In the genomic region with DNA sequence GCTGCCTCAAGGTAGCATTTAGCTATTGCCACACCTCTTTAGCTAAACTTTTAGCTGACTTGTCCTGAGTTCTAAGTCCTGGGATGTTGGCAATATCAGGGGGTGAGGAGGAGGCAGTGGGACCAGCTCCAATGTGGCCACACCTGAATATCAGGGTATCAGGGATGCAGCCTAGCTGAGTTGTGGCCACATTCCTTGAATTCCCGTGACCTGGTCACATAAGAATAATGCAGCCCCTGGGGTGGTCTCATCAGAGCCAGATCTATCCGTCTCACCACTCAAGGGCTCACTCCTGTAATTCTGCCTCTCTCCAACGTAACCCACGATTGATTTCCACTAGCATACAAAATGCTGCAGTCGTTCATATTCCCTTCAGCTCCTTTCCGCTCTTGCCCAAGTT, we compare ENCODE assay signal across 20 cellular contexts.
"Had no signal": no experiment of that assay in that cellular context is flagged by ENCODE, and none has a peak within 500 bp of the region (broad histone marks: within the 10 kb centered on the region; RNA-seq: fewer than 3 reads in every experiment).

No MANE protein-coding gene starts in this region.

- H3K36me3 ChIP-seq: tibial nerve had no signal

- H3K27ac Mint-ChIP-seq: activated CD4-positive, alpha-beta T cell treated with anti-CD3 and anti-CD28 coated beads, Interleukin-2, amount 10 ng/mL, durations not matched to agents 24 days and 14 days; activated naive CD8-positive, alpha-beta T cell treated with anti-CD3 and anti-CD28 coated beads for 36 hours; naive thymus-derived CD4-positive, alpha-beta T cell; T-helper 17 cell had no signal

- ATAC-seq: body of pancreas; naive thymus-derived CD4-positive, alpha-beta T cell; T-helper 17 cell had no signal

- H3K4me3 Mint-ChIP-seq: activated CD4-positive, alpha-beta T cell treated with anti-CD3 and anti-CD28 coated beads, Interleukin-2, amount 10 ng/mL, durations not matched to agents 24 days and 14 days; activated naive CD8-positive, alpha-beta T cell treated with anti-CD3 and anti-CD28 coated beads for 36 hours; central memory CD8-positive, alpha-beta T cell; naive thymus-derived CD4-positive, alpha-beta T cell had no signal

- H3K9me3 Mint-ChIP-seq: activated CD4-positive, alpha-beta T cell treated with anti-CD3 and anti-CD28 coated beads, Interleukin-2, amount 10 ng/mL, durations not matched to agents 24 days and 14 days; activated naive CD8-positive, alpha-beta T cell treated with anti-CD3 and anti-CD28 coated beads for 36 hours; central memory CD8-positive, alpha-beta T cell; naive thymus-derived CD4-positive, alpha-beta T cell had no signal

- DNase-seq: activated CD4-positive, alpha-beta T cell treated with anti-CD3 and anti-CD28 coated beads, Interleukin-2, amount 10 ng/mL, durations not matched to agents 24 days and 14 days; activated CD4-positive, CD25-positive, alpha-beta regulatory T cell; activated CD8-positive, alpha-beta memory T cell treated with anti-CD3 and anti-CD28 coated beads for 24 hours; activated gamma-delta T cell treated with Interleukin-2 at 50 U/mL for 16 hours; activated naive CD8-positive, alpha-beta T cell treated with anti-CD3 and anti-CD28 coated beads for 36 hours; amygdala; body of pancreas; cortex of kidney; effector CD4-positive, alpha-beta T cell; head of caudate nucleus; mammary epithelial cell; mucosa of descending colon; naive thymus-derived CD4-positive, alpha-beta T cell; stimulated activated CD4-positive, alpha-beta T cell treated with anti-CD3 and anti-CD28 coated beads, Interleukin-4, amount 100 ng/mL, for 24 hours; stimulated activated naive CD4-positive, alpha-beta T cell; T-helper 17 cell had no signal

- H3K4me1 Mint-ChIP-seq: activated naive CD8-positive, alpha-beta T cell treated with anti-CD3 and anti-CD28 coated beads for 36 hours; central memory CD8-positive, alpha-beta T cell had no signal

- H3K9me3 ChIP-seq: body of pancreas, mucosa of descending colon, tibial nerve had no signal

- H3K4me3 ChIP-seq: body of pancreas, mucosa of descending colon, tibial nerve had no signal

- H3K27ac ChIP-seq: tibial nerve had no signal

- H3K27me3 Mint-ChIP-seq: central memory CD8-positive, alpha-beta T cell had no signal

- H3K27me3 ChIP-seq: body of pancreas, tibial nerve had no signal

- H3K36me3 Mint-ChIP-seq: activated naive CD8-positive, alpha-beta T cell treated with anti-CD3 and anti-CD28 coated beads for 36 hours; naive thymus-derived CD4-positive, alpha-beta T cell had no signal

- H3K4me1 ChIP-seq: tibial nerve had no signal

- FAIRE-seq: endothelial cell of umbilical vein, frontal cortex had no signal
